ENCODE assay signal across 12 cellular contexts in genomic region chr5:151038292-151038745, GRCh38. TPM values are rescaled to one million over a fixed set of nuclear protein-coding genes. Genes with fewer than 3 reads are reported as not detected.
DNase-seq lines count a peak whose midpoint lies in the region; ATAC-seq and TF ChIP-seq lines count a peak whose summit lies in the region.
"Had no signal": no experiment of that assay in that cellular context is flagged by ENCODE, and none has a peak within 500 bp of the region (broad histone marks: within the 10 kb centered on the region; RNA-seq: fewer than 3 reads in every experiment).

No MANE protein-coding gene starts in this region.

- CTCF ChIA-PET in WTC11 (lab: Charles Lee): interaction anchor here (1.2 to 2.5 kb wide), 6 partner anchors 10 to 127 kb away, joined by 4 to 16 read pairs (median 6); no protein-coding TSS in a partner anchor

- 81 to 86% methylated on average over 10 of the region's 10 CpGs for WGBS in sigmoid colon, 2 donors

- H3K27me3 Mint-ChIP-seq in T-helper 17 cell (no peaks in the 10 kb centered on the region), WTC11 (ENCODE audit: low read depth) (no peaks in the 10 kb centered on the region)

- H3K36me3 Mint-ChIP-seq in T-helper 17 cell (ENCODE audit: low read depth): peaks cover 19% of the 10 kb centered on the region
- H3K36me3 Mint-ChIP-seq in WTC11: peaks cover 51% of the 10 kb centered on the region

- intact Hi-C loops in left ventricle myocardium inferior (cut with micrococcal nuclease): no loop called here
- intact Hi-C loops in sigmoid colon (cut with DNase I): no loop called here

- no peak for ATAC-seq in T-helper 17 cell
- ATAC-seq in WTC11: no peak
- ATAC-seq in GM18867 (IDR thresholded peaks at IDR 0.05; ENCODE audit: unreplicated experiment): no peak
- no peak for ATAC-seq in GM21528 (IDR thresholded peaks at IDR 0.05; ENCODE audit: low FRiP score, unreplicated experiment)

- TF ChIP-seq EP300 in sigmoid colon (IDR thresholded peaks at IDR 0.05): no peak

- H3K36me3 ChIP-seq in ACC112 (ENCODE audit: insufficient read depth, low read length): peaks cover 36% of the 10 kb centered on the region
- H3K36me3 ChIP-seq in left ventricle myocardium inferior: peaks cover 87% of the 10 kb centered on the region
- peaks cover 35 to 89% (median 57%) of the 10 kb centered on the region in 4 donors for H3K36me3 ChIP-seq in sigmoid colon

- H3K9me3 ChIP-seq in T-helper 17 cell (ENCODE audit: control insufficient read depth, low read length, poor library complexity, severe bottlenecking) (no peaks in the 10 kb centered on the region), left ventricle myocardium inferior (replicated peaks) (no peaks in the 10 kb centered on the region), sigmoid colon (no peaks in the 10 kb centered on the region)

- POLR2A ChIA-PET in WTC11 (lab: Charles Lee): interaction anchor here (1.2 kb wide), 1 partner anchor 17 kb away, joined by 3 read pairs; no protein-coding TSS in a partner anchor

- no peaks in the 10 kb centered on the region for H3K9me3 Mint-ChIP-seq in WTC11

- peak overlapping the region; percentile 75 for H3K27ac ChIP-seq in ACC112 (ENCODE audit: low read depth, low read length)
- peak overlapping the region; percentile 80 for H3K27ac ChIP-seq in left ventricle myocardium inferior (replicated peaks)
- peak overlapping the region; percentile 60 to 79 (median 72) for H3K27ac ChIP-seq in sigmoid colon

- H3K4me3 Mint-ChIP-seq in T-helper 17 cell (peak overlapping the region; percentile 50), WTC11 (no peak overlapping the region)

- H3K27ac Mint-ChIP-seq in T-helper 17 cell (peak overlapping the region; percentile 86), WTC11 (no peak overlapping the region)

- TF ChIP-seq POLR2A in sigmoid colon (IDR thresholded peaks at IDR 0.05): no peak

- peak overlapping the region; percentile 3; the same call in 1 of the 2 replicates for H3K4me3 ChIP-seq in ACC112 (ENCODE audit: low read depth, low read length)
- H3K4me3 ChIP-seq in left ventricle myocardium inferior: no peak overlapping the region
- no peak overlapping the region for H3K4me3 ChIP-seq in sigmoid colon

- H2AFZ ChIP-seq in ACC112 (ENCODE audit: low read length, unreplicated experiment): no peak overlapping the region

- DNase-seq in T-helper 17 cell (no peak), left ventricle myocardium inferior (no peak), sigmoid colon (no peak), NCI-H2227 (lab: John Stamatoyannopoulos, UW; ENCODE audit: unreplicated experiment) (no peak), WTC11 (ENCODE audit: low spot score) (no peak)
- DNase-seq: activated CD8-positive, alpha-beta memory T cell treated with anti-CD3 and anti-CD28 coated beads, Interleukin-2, amount 50 U/mL, for 4 hours; NCI-H1436 treated with DMSO at 0.1 percent for 48 hours; NK-92 treated with Interleukin-12 subunit alpha and Interleukin-12 subunit beta, amount 100 ng/mL, for 24 hours; T-helper 2 cell had no signal

- no peak for TF ChIP-seq CTCF in left ventricle myocardium inferior (IDR thresholded peaks at IDR 0.05; ENCODE audit: borderline replicate concordance)
- no peak for TF ChIP-seq CTCF in sigmoid colon (IDR thresholded peaks at IDR 0.05)
- TF ChIP-seq CTCF in WTC11 (IDR thresholded peaks at IDR 0.05): no peak

- H3K27me3 ChIP-seq in ACC112 (ENCODE audit: insufficient read depth, low read length): no peaks in the 10 kb centered on the region
- no peaks in the 10 kb centered on the region for H3K27me3 ChIP-seq in left ventricle myocardium inferior (ENCODE audit: low read depth)
- no peaks in the 10 kb centered on the region for H3K27me3 ChIP-seq in sigmoid colon

- no peaks in the 10 kb centered on the region for H3K79me2 ChIP-seq in ACC112 (ENCODE audit: control insufficient read depth, insufficient read depth, low read length, unreplicated experiment)

- H3K4me1 Mint-ChIP-seq in T-helper 17 cell: peaks cover 7% of the 10 kb centered on the region
- H3K4me1 Mint-ChIP-seq in WTC11: peaks cover 4% of the 10 kb centered on the region; the same call in 1 of the 2 replicates

- H3K4me1 ChIP-seq in ACC112 (ENCODE audit: control insufficient read depth, insufficient read depth, low read length, unreplicated experiment) (peaks cover 40% of the 10 kb centered on the region), left ventricle myocardium inferior (peaks cover 45% of the 10 kb centered on the region), sigmoid colon (peaks cover 0 to 28% (median 22%) of the 10 kb centered on the region in 4 donors)

TF ChIP-seq in WTC11, 78 proteins besides CTCF, POLR2A, EP300 and RAD21:
- TF ChIP-seq ZNF532 (CRISPR knock-in tag; IDR thresholded peaks at IDR 0.05; ENCODE audit: borderline replicate concordance): no peak
- no peak for TF ChIP-seq ZNF121 (CRISPR knock-in tag; IDR thresholded peaks at IDR 0.05)
- TF ChIP-seq ATF6 (CRISPR knock-in tag; IDR thresholded peaks at IDR 0.05): no peak
- no peak for TF ChIP-seq GABPB1 (CRISPR knock-in tag; IDR thresholded peaks at IDR 0.05)

RNA-seq across cellular contexts. Expression of gene GPX3, which starts 17.9 kb away (rescaled TPM):
- total RNA-seq in T-helper 17 cell: under 1 TPM in 1 of 2 donors, not detected in 1; 0.22 TPM
- total RNA-seq in left ventricle myocardium inferior: 744 TPM
- 1,000 to 10,000 TPM in 2 of 4 donors, 100 to 1,000 TPM in 2; 616 to 2,079 (median 918) TPM for total RNA-seq in sigmoid colon
- 1,000 to 10,000 TPM in 1 of 3 donors, 100 to 1,000 TPM in 1, 10 to 100 TPM in 1; 85.1 to 1,326 (median 302) TPM for polyA plus RNA-seq in sigmoid colon
- total RNA-seq in WTC11 (2021): 24.5 to 26.9 TPM (median 26.2 TPM) in 3 replicates

RNA-seq across cellular contexts. Expression of gene TNIP1, which starts 42.5 kb away (rescaled TPM):
- total RNA-seq in T-helper 17 cell (100 to 1,000 TPM; 227 to 245 TPM), left ventricle myocardium inferior (131 TPM), sigmoid colon (10 to 100 TPM; 55.1 to 73.1 (median 62.8) TPM), WTC11 (2021) (41.1 to 48.9 TPM (median 47.0 TPM) in 3 replicates)
- 100 to 1,000 TPM; 153 to 210 (median 195) TPM for polyA plus RNA-seq in sigmoid colon

Comparison
In these comparisons a context has a peak if more than half of its experiments do, and no peak if none do; other contexts are left out.
1. RNA of gene GPX3, which starts 17.9 kb away (total RNA-seq): 616 to 2,079 TPM in sigmoid colon and 744 TPM in left ventricle myocardium inferior (single experiment); 24.5 to 26.9 TPM in WTC11 and 0.22 TPM in T-helper 17 cell; every median in the first group is over 10 times any median in the second.
2. Peak in every context shown above with its lines, with median percentiles within 50 percentile points of each other: H3K27ac ChIP-seq.